In genomic region chr20:48818031-48818370, GRCh38 we compare ENCODE assay signal across 12 cellular contexts. TPM values are rescaled to one million over a fixed set of nuclear protein-coding genes. Genes with fewer than 3 reads are reported as not detected.
DNase-seq lines count a peak whose midpoint lies in the region; ATAC-seq and TF ChIP-seq lines count a peak whose summit lies in the region.
"Had no signal": no experiment of that assay in that cellular context is flagged by ENCODE, and none has a peak within 500 bp of the region (broad histone marks: within the 10 kb centered on the region; RNA-seq: fewer than 3 reads in every experiment).

No MANE protein-coding gene starts in this region.

- no peak for DNase-seq in T-helper 1 cell
- DNase-seq in natural killer cell, result no peak
- no peak for DNase-seq in NCI-H146 treated with DMSO at 0.1 percent for 48 hours (lab: John Stamatoyannopoulos, UW; ENCODE audit: unreplicated experiment)
- no peak for DNase-seq in GM19238 (ENCODE audit: insufficient read length, low spot score)
- no peak for DNase-seq in ecto neural progenitor cell (ENCODE audit: low spot score)
- DNase-seq: amygdala, cerebellar nuclear complex, NCI-H69, right lobe of liver had no signal

- H3K36me3 Mint-ChIP-seq in T-helper 1 cell treated with Interleukin-12 subunit alpha and Interleukin-12 subunit beta and Interleukin-4 antibody, amounts not matched to agents 30 μg/mL and 1 μg/mL, for 36 hours (ENCODE audit: low read depth), result peaks cover 45% of the 10 kb centered on the region
- H3K36me3 Mint-ChIP-seq in IgD-negative memory B cell (peaks cover 6% of the 10 kb centered on the region), natural killer cell (no peaks in the 10 kb centered on the region)
- H3K36me3 Mint-ChIP-seq in activated naive CD8-positive, alpha-beta T cell, result no peaks in the 10 kb centered on the region

- peak overlapping the region; percentile 60 for H3K4me3 Mint-ChIP-seq in T-helper 1 cell treated with Interleukin-12 subunit alpha and Interleukin-12 subunit beta and Interleukin-4 antibody, amounts not matched to agents 30 μg/mL and 1 μg/mL, for 36 hours
- H3K4me3 Mint-ChIP-seq in IgD-negative memory B cell (peak overlapping the region; percentile 69 to 98 (median 94)), natural killer cell (peak overlapping the region; percentile 99)
- peak overlapping the region; percentile 71 for H3K4me3 Mint-ChIP-seq in activated naive CD8-positive, alpha-beta T cell

- no peak for ATAC-seq in natural killer cell

- H3K27ac Mint-ChIP-seq in T-helper 1 cell treated with Interleukin-12 subunit alpha and Interleukin-12 subunit beta and Interleukin-4 antibody, amounts not matched to agents 30 μg/mL and 1 μg/mL, for 36 hours, result peak overlapping the region; percentile 84
- H3K27ac Mint-ChIP-seq in IgD-negative memory B cell (peak overlapping the region; percentile 91 to 96 (median 96)), natural killer cell (no peak overlapping the region)
- peak overlapping the region; percentile 95 for H3K27ac Mint-ChIP-seq in activated naive CD8-positive, alpha-beta T cell

- intact Hi-C loops in natural killer cell (cut with micrococcal nuclease), result loop anchor here (2.0 kb wide), 1 partner anchor 19 kb away; no protein-coding TSS in a partner anchor

- H3K9me3 Mint-ChIP-seq in T-helper 1 cell treated with Interleukin-12 subunit alpha and Interleukin-12 subunit beta and Interleukin-4 antibody, amounts not matched to agents 30 μg/mL and 1 μg/mL, for 36 hours, result no peaks in the 10 kb centered on the region
- no peaks in the 10 kb centered on the region for H3K9me3 Mint-ChIP-seq in IgD-negative memory B cell
- no peaks in the 10 kb centered on the region for H3K9me3 Mint-ChIP-seq in activated naive CD8-positive, alpha-beta T cell (ENCODE audit: low read depth)
- H3K9me3 Mint-ChIP-seq in natural killer cell, result no peaks in the 10 kb centered on the region

- no peaks in the 10 kb centered on the region for H3K27me3 Mint-ChIP-seq in T-helper 1 cell treated with Interleukin-12 subunit alpha and Interleukin-12 subunit beta and Interleukin-4 antibody, amounts not matched to agents 30 μg/mL and 1 μg/mL, for 36 hours (ENCODE audit: low read depth)
- H3K27me3 Mint-ChIP-seq in IgD-negative memory B cell, result no peaks in the 10 kb centered on the region
- H3K27me3 Mint-ChIP-seq in activated naive CD8-positive, alpha-beta T cell, result no peaks in the 10 kb centered on the region
- no peaks in the 10 kb centered on the region for H3K27me3 Mint-ChIP-seq in natural killer cell (ENCODE audit: low read depth in 2 of 2)

- peaks cover 69% of the 10 kb centered on the region for H3K4me1 Mint-ChIP-seq in T-helper 1 cell treated with Interleukin-12 subunit alpha and Interleukin-12 subunit beta and Interleukin-4 antibody, amounts not matched to agents 30 μg/mL and 1 μg/mL, for 36 hours (ENCODE audit: low read depth)
- H3K4me1 Mint-ChIP-seq in IgD-negative memory B cell, result peaks cover 20 to 72% (median 61%) of the 10 kb centered on the region in 3 donors
- H3K4me1 Mint-ChIP-seq in activated naive CD8-positive, alpha-beta T cell (ENCODE audit: low read depth), result peaks cover 71% of the 10 kb centered on the region
- H3K4me1 Mint-ChIP-seq in natural killer cell, result peaks cover 68% of the 10 kb centered on the region in 2 donors

- TF ChIP-seq CTCF in natural killer cell (IDR thresholded peaks at IDR 0.05), result no peak

RNA-seq across cellular contexts. Expression of gene PREX1, which starts 9.8 kb away (rescaled TPM):
- 41.7 TPM for polyA plus RNA-seq in IgD-negative memory B cell
- 100 to 1,000 TPM; 382 to 392 (median 389) TPM for total RNA-seq in natural killer cell

Comparison
In these comparisons a context has a peak if more than half of its experiments do, and no peak if none do; other contexts are left out.
1. H3K27ac Mint-ChIP-seq: peak in T-helper 1 cell treated with Interleukin-12 subunit alpha and Interleukin-12 subunit beta and Interleukin-4 antibody, amounts not matched to agents 30 μg/mL and 1 μg/mL, for 36 hours (single experiment), IgD-negative memory B cell (3 of 3) and activated naive CD8-positive, alpha-beta T cell (single experiment); none in natural killer cell (0 of 2).
2. Peak in every context shown above with its lines, with median percentiles within 50 percentile points of each other: H3K4me3 Mint-ChIP-seq.